Comparison of ENCODE assay signal across 19 cellular contexts in the genomic region with DNA sequence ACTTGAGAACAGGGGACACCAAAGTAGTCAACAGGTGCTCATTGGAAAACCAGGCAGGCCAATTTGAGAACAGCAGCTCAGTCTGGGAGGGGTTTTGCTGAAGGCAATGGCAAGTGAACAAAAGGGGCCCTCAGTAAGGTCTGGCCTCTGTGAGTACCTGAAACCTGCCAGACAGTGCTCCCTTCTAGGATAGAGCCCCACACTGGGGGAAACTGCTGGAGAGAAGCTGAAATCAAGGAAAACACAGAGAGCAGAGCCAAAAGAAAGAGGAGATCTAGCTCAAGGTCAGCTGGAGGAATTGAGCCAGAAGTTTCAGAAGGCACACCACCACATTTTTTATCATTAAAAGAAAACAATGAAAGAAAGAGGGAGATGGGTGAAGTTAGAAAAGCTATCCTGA. TPM values are rescaled to one million over a fixed set of nuclear protein-coding genes. Genes with fewer than 3 reads are reported as not detected.
DNase-seq lines count a peak whose midpoint lies in the region; FAIRE-seq and TF ChIP-seq lines count a peak whose summit lies in the region.
"Had no signal": no experiment of that assay in that cellular context is flagged by ENCODE, and none has a peak within 500 bp of the region (broad histone marks: within the 10 kb centered on the region; RNA-seq: fewer than 3 reads in every experiment).

No MANE protein-coding gene starts in this region.

- TF ChIP-seq CTCF in C4-2B (conservative IDR thresholded peaks at IDR 0.05) (no peak), osteoblast (IDR thresholded peaks at IDR 0.05; ENCODE audit: extremely low read depth, low read depth, low read length) (no peak)

- H3K4me2 ChIP-seq in osteoblast (ENCODE audit: insufficient read depth, low read length), result no peak overlapping the region
- H3K4me2 ChIP-seq: BLaER1 treated with 17β-estradiol and CSF1 and Interleukin-3, amounts not matched to agents 10 nM and 100 nM had no signal

- H3K27me3 ChIP-seq in osteoblast (ENCODE audit: insufficient read depth, low read length), result peaks cover 7% of the 10 kb centered on the region

- no peak for FAIRE-seq in GM19239 (lab: Jason Lieb, UNC)
- FAIRE-seq: G401.6, GM12891, H54 had no signal

- H2AFZ ChIP-seq in osteoblast (ENCODE audit: low read length), result no peak overlapping the region
- H2AFZ ChIP-seq: GM23248 had no signal

- no peak overlapping the region for H3K4me3 ChIP-seq in osteoblast (ENCODE audit: insufficient read depth, low read length)
- H3K4me3 ChIP-seq: BLaER1 treated with 17β-estradiol and CSF1 and Interleukin-3, amounts not matched to agents 10 nM and 100 nM; GM23248 had no signal

- no peaks in the 10 kb centered on the region for H3K79me2 ChIP-seq in osteoblast (ENCODE audit: insufficient read depth, low read length)

- no peaks in the 10 kb centered on the region for H4K20me1 ChIP-seq in osteoblast (ENCODE audit: insufficient read depth, low read length)
- H4K20me1 ChIP-seq: BLaER1 treated with 17β-estradiol and CSF1 and Interleukin-3, amounts not matched to agents 10 nM and 100 nM had no signal

- no peaks in the 10 kb centered on the region for H3K9me3 ChIP-seq in osteoblast (ENCODE audit: low read depth, low read length)

- DNase-seq in NCI-H187 treated with DMSO at 0.1 percent for 48 hours (lab: John Stamatoyannopoulos, UW) (peak; percentile 14), NCI-H345 treated with DMSO at 0.1 percent for 48 hours (lab: John Stamatoyannopoulos, UW; ENCODE audit: unreplicated experiment) (peak; percentile 16), osteoblast (ENCODE audit: insufficient read length, low spot score, missing footprints) (peak; percentile 11), GM19239 (ENCODE audit: insufficient read length, low spot score) (no peak), NCI-H2196 (lab: John Stamatoyannopoulos, UW; ENCODE audit: unreplicated experiment) (no peak), DMS53 treated with DMSO at 0.1 percent for 48 hours (lab: John Stamatoyannopoulos, UW; ENCODE audit: unreplicated experiment) (no peak)
- DNase-seq: ACHN; Calu3; CD4-positive, alpha-beta T cell; DMS 273 treated with DMSO at 0.1 percent for 48 hours; DMS79; GM23248; IMR-90 had no signal

- H3K27ac ChIP-seq in C4-2B (peak overlapping the region; percentile 65), osteoblast (ENCODE audit: low read depth, low read length) (no peak overlapping the region)
- H3K27ac ChIP-seq: BLaER1 treated with 17β-estradiol and CSF1 and Interleukin-3, amounts not matched to agents 10 nM and 100 nM; GM23248 had no signal

- no peaks in the 10 kb centered on the region for H3K36me3 ChIP-seq in osteoblast (ENCODE audit: insufficient read depth, low read length)
- H3K36me3 ChIP-seq: BLaER1 treated with 17β-estradiol and CSF1 and Interleukin-3, amounts not matched to agents 10 nM and 100 nM had no signal

- H3K4me1 ChIP-seq in osteoblast (ENCODE audit: insufficient read depth, low read length), result no peaks in the 10 kb centered on the region

RNA-seq across cellular contexts. Expression of gene PNMA6E, which starts 28.2 kb away (rescaled TPM):
- total RNA-seq in osteoblast, result not detected in 2 replicates
- total RNA-seq: A172; Calu3; CD4-positive, alpha-beta T cell; GM23248; IMR-90 had no signal

RNA-seq across cellular contexts. Expression of gene ZFP92, which starts 38.3 kb away (rescaled TPM):
- total RNA-seq in osteoblast, result under 0.01 TPM in 1 of 2 replicates, not detected in the other

RNA-seq across cellular contexts. Expression of gene ZNF275, which starts 39.0 kb away (rescaled TPM):
- total RNA-seq in osteoblast, result 11.2 and 12.1 TPM in 2 replicates

RNA-seq across cellular contexts. Expression of gene PNMA6F, which starts 51.4 kb away (rescaled TPM):
- not detected in 2 replicates for total RNA-seq in osteoblast
- total RNA-seq: A172; Calu3; CD4-positive, alpha-beta T cell; GM23248; IMR-90 had no signal

Comparison
In these comparisons a context has a peak if more than half of its experiments do, and no peak if none do; other contexts are left out.
1. DNase-seq: peak in NCI-H187 treated with DMSO at 0.1 percent for 48 hours (single experiment), NCI-H345 treated with DMSO at 0.1 percent for 48 hours (single experiment) and osteoblast (single experiment); none in GM19239 (single experiment), NCI-H2196 (single experiment) and DMS53 treated with DMSO at 0.1 percent for 48 hours (single experiment).